Comparison of ENCODE assay signal across 8 cellular contexts in genomic region chr1:161159915-161160248, GRCh38. TPM values are rescaled to one million over a fixed set of nuclear protein-coding genes. Genes with fewer than 3 reads are reported as not detected.
A peak's percentile ranks its signal among the peaks of the same experiment; 100 is the strongest.
DNase-seq lines count a peak whose midpoint lies in the region; ATAC-seq and TF ChIP-seq lines count a peak whose summit lies in the region.

No MANE protein-coding gene starts in this region.

- ATAC-seq in lower lobe of right lung, result no peak
- ATAC-seq in GM21576 (IDR thresholded peaks at IDR 0.05; ENCODE audit: unreplicated experiment), result no peak

- H3K4me3 ChIP-seq in astrocyte of the spinal cord (ENCODE audit: low read depth, low read length), result peak overlapping the region; percentile 96
- peak overlapping the region; percentile 98 for H3K4me3 ChIP-seq in lower lobe of right lung

- no peak for DNase-seq in activated naive CD4-positive, alpha-beta T cell treated with anti-CD3 and anti-CD28 coated beads, Interleukin-2, amount 10 ng/mL, durations not matched to agents 7 days and 5 days
- DNase-seq in activated naive CD4-positive, alpha-beta T cell treated with Interleukin-2 at 50 U/mL for 16 hours, result no peak
- DNase-seq in astrocyte of the spinal cord (ENCODE audit: low read depth, low spot score), result no peak
- no peak for DNase-seq in lower lobe of right lung
- no peak for DNase-seq in type B pancreatic cell (ENCODE audit: extremely low spot score, unreplicated experiment)
- no peak for DNase-seq in NCI-H526 (lab: John Stamatoyannopoulos, UW)
- no peak for DNase-seq in SHP77 (lab: John Stamatoyannopoulos, UW)

- no peaks in the 10 kb centered on the region for H3K9me3 ChIP-seq in lower lobe of right lung

- CTCF ChIA-PET in activated naive CD4-positive, alpha-beta T cell treated with anti-CD3 and anti-CD28 coated beads, Interleukin-2, amount 10 ng/mL, durations not matched to agents 7 days and 5 days (lab: Charles Lee), result interaction anchor here (1.8 kb wide), 1 partner anchor 21 kb away, joined by 3 read pairs; no protein-coding TSS in a partner anchor

- intact Hi-C loops in lower lobe of right lung (cut with DNase I), result no loop called here

- H3K27me3 Mint-ChIP-seq in activated naive CD4-positive, alpha-beta T cell treated with anti-CD3 and anti-CD28 coated beads, Interleukin-2, amount 10 ng/mL, durations not matched to agents 7 days and 5 days, result no peaks in the 10 kb centered on the region
- H3K27me3 Mint-ChIP-seq in type B pancreatic cell, result no peaks in the 10 kb centered on the region

- H3K4me1 Mint-ChIP-seq in activated naive CD4-positive, alpha-beta T cell treated with anti-CD3 and anti-CD28 coated beads, Interleukin-2, amount 10 ng/mL, durations not matched to agents 7 days and 5 days, result peaks cover 55% of the 10 kb centered on the region
- peaks cover 40% of the 10 kb centered on the region for H3K4me1 Mint-ChIP-seq in type B pancreatic cell (ENCODE audit: unreplicated experiment)

- peak overlapping the region; percentile 82 for H3K27ac Mint-ChIP-seq in activated naive CD4-positive, alpha-beta T cell treated with anti-CD3 and anti-CD28 coated beads, Interleukin-2, amount 10 ng/mL, durations not matched to agents 7 days and 5 days
- H3K27ac Mint-ChIP-seq in type B pancreatic cell, result peak overlapping the region; percentile 93

- H3K27me3 ChIP-seq in lower lobe of right lung (ENCODE audit: low read depth), result no peaks in the 10 kb centered on the region

- peak overlapping the region; percentile 89 for H3K4me3 Mint-ChIP-seq in activated naive CD4-positive, alpha-beta T cell treated with anti-CD3 and anti-CD28 coated beads, Interleukin-2, amount 10 ng/mL, durations not matched to agents 7 days and 5 days
- peak overlapping the region; percentile 95 for H3K4me3 Mint-ChIP-seq in type B pancreatic cell

- H3K36me3 ChIP-seq in lower lobe of right lung, result peaks cover 58% of the 10 kb centered on the region

- in situ Hi-C loops in astrocyte of the spinal cord (cut with HindIII; ENCODE audit: low sequenced_read_pairs), result no loop called here

- H3K9me3 Mint-ChIP-seq in activated naive CD4-positive, alpha-beta T cell treated with anti-CD3 and anti-CD28 coated beads, Interleukin-2, amount 10 ng/mL, durations not matched to agents 7 days and 5 days, result no peaks in the 10 kb centered on the region
- H3K9me3 Mint-ChIP-seq in type B pancreatic cell, result no peaks in the 10 kb centered on the region

- peaks cover 39% of the 10 kb centered on the region for H3K4me1 ChIP-seq in lower lobe of right lung

- H3K36me3 Mint-ChIP-seq in activated naive CD4-positive, alpha-beta T cell treated with anti-CD3 and anti-CD28 coated beads, Interleukin-2, amount 10 ng/mL, durations not matched to agents 7 days and 5 days, result peaks cover 56% of the 10 kb centered on the region
- H3K36me3 Mint-ChIP-seq in type B pancreatic cell, result peaks cover 13% of the 10 kb centered on the region

- TF ChIP-seq CTCF in astrocyte of the spinal cord (IDR thresholded peaks at IDR 0.05; ENCODE audit: low read depth, low read length) (no peak), lower lobe of right lung (IDR thresholded peaks at IDR 0.05) (no peak), type B pancreatic cell (conservative IDR thresholded peaks at IDR 0.05) (no peak)

- H3K27ac ChIP-seq in lower lobe of right lung, result peak overlapping the region; percentile 88

RNA-seq across cellular contexts. Expression of gene USP21, which starts 0.6 kb away (rescaled TPM):
- total RNA-seq in lower lobe of right lung, result 32.2 TPM
- 31.6 and 45.7 TPM in 2 replicates for total RNA-seq in type B pancreatic cell (ENCODE audit: low replicate concordance)

RNA-seq across cellular contexts. Expression of gene UFC1, which starts 6.1 kb away (rescaled TPM):
- total RNA-seq in lower lobe of right lung (92.2 TPM), type B pancreatic cell (ENCODE audit: low replicate concordance) (90.3 and 103 TPM in 2 replicates)

RNA-seq across cellular contexts. Expression of gene PPOX, which starts 6.3 kb away (rescaled TPM):
- total RNA-seq in lower lobe of right lung, result 24.1 TPM
- 25.7 and 43.6 TPM in 2 replicates for total RNA-seq in type B pancreatic cell (ENCODE audit: low replicate concordance)

RNA-seq across cellular contexts. Expression of gene B4GALT3, which starts 17.4 kb away (rescaled TPM):
- 29.6 TPM for total RNA-seq in lower lobe of right lung
- 42.4 and 48.5 TPM in 2 replicates for total RNA-seq in type B pancreatic cell (ENCODE audit: low replicate concordance)

RNA-seq across cellular contexts. Expression of gene DEDD, which starts 27.4 kb away (rescaled TPM):
- total RNA-seq in lower lobe of right lung, result 38.3 TPM
- total RNA-seq in type B pancreatic cell (ENCODE audit: low replicate concordance), result 31.3 and 41.0 TPM in 2 replicates
